22 cellular contexts compared by ENCODE assay signal in genomic region chr9:107945493-107945892, GRCh38.
"Had no signal": no experiment of that assay in that cellular context is flagged by ENCODE, and none has a peak within 500 bp of the region (broad histone marks: within the 10 kb centered on the region; RNA-seq: fewer than 3 reads in every experiment).

No MANE protein-coding gene starts in this region.

- H3K27me3 ChIP-seq: heart right ventricle, pancreas, right lobe of liver, testis, transverse colon had no signal

- H3K36me3 ChIP-seq: heart right ventricle, pancreas, right lobe of liver, transverse colon had no signal

- H3K4me3 Mint-ChIP-seq: dendritic cell treated with granulocyte-macrophage colony-stimulating factor and Interleukin-4, amounts not matched to agents 40 ng/mL and 50 ng/mL, for 4 days; effector memory CD8-positive, alpha-beta T cell; naive B cell; nephron; stimulated activated naive B cell treated with anti-CD40 and anti-IgM and Interleukin-4, amounts not matched to agents 10 μg/mL and 1 μg/mL and 100 μg/mL, for 72 hours; stimulated activated naive CD8-positive, alpha-beta T cell treated with anti-CD3 and anti-CD28 coated beads, Interleukin-15, amount 100 ng/mL, for 72 hours had no signal

- DNase-seq: cerebellar nuclear complex; effector memory CD8-positive, alpha-beta T cell; heart right ventricle; left colon; left ventricle myocardium superior; mesenchymal stem cell; naive B cell; occipital lobe; pancreas; retina; right lobe of liver; stimulated activated CD4-positive, alpha-beta T cell treated with anti-CD3 and anti-CD28 coated beads, Interleukin-2, amount 100 ng/mL, for 24 hours; stimulated activated CD4-positive, alpha-beta T cell treated with anti-CD3 and anti-CD28 coated beads, Interleukin-4, amount 100 ng/mL, for 4 hours; stimulated activated naive B cell treated with anti-CD40 and anti-IgM and Interleukin-4, amounts not matched to agents 10 μg/mL and 1 μg/mL and 100 μg/mL, for 72 hours; stimulated activated naive CD8-positive, alpha-beta T cell treated with anti-CD3 and anti-CD28 coated beads, Interleukin-15, amount 100 ng/mL, for 72 hours; testis; transverse colon had no signal

- H3K27ac ChIP-seq: heart right ventricle, right lobe of liver, skin epidermis, testis had no signal

- H3K4me1 Mint-ChIP-seq: naive B cell; stimulated activated naive B cell treated with anti-CD40 and anti-IgM and Interleukin-4, amounts not matched to agents 10 μg/mL and 1 μg/mL and 100 μg/mL, for 72 hours; stimulated activated naive CD8-positive, alpha-beta T cell treated with anti-CD3 and anti-CD28 coated beads, Interleukin-15, amount 100 ng/mL, for 72 hours had no signal

- H3K4me1 ChIP-seq: heart right ventricle, right lobe of liver, testis, transverse colon had no signal

- H3K27ac Mint-ChIP-seq: dendritic cell treated with granulocyte-macrophage colony-stimulating factor and Interleukin-4, amounts not matched to agents 40 ng/mL and 50 ng/mL, for 4 days; effector memory CD8-positive, alpha-beta T cell; nephron; progenitor cell of endocrine pancreas; stimulated activated naive B cell treated with anti-CD40 and anti-IgM and Interleukin-4, amounts not matched to agents 10 μg/mL and 1 μg/mL and 100 μg/mL, for 72 hours; stimulated activated naive CD8-positive, alpha-beta T cell treated with anti-CD3 and anti-CD28 coated beads, Interleukin-15, amount 100 ng/mL, for 72 hours had no signal

- ATAC-seq: effector memory CD8-positive, alpha-beta T cell; heart right ventricle; left ventricle myocardium superior; stimulated activated naive B cell treated with anti-CD40 and anti-IgM and Interleukin-4, amounts not matched to agents 10 μg/mL and 1 μg/mL and 100 μg/mL, for 72 hours; stimulated activated naive CD8-positive, alpha-beta T cell treated with anti-CD3 and anti-CD28 coated beads, Interleukin-15, amount 100 ng/mL, for 72 hours had no signal

- H3K4me3 ChIP-seq: heart right ventricle, lung, pancreas, right lobe of liver, skin epidermis, testis, transverse colon had no signal

- H3K27me3 Mint-ChIP-seq: dendritic cell treated with granulocyte-macrophage colony-stimulating factor and Interleukin-4, amounts not matched to agents 40 ng/mL and 50 ng/mL, for 4 days; effector memory CD8-positive, alpha-beta T cell; stimulated activated naive CD8-positive, alpha-beta T cell treated with anti-CD3 and anti-CD28 coated beads, Interleukin-15, amount 100 ng/mL, for 72 hours had no signal
